Comparison of ENCODE assay signal across 2 cellular contexts in the genomic region with DNA sequence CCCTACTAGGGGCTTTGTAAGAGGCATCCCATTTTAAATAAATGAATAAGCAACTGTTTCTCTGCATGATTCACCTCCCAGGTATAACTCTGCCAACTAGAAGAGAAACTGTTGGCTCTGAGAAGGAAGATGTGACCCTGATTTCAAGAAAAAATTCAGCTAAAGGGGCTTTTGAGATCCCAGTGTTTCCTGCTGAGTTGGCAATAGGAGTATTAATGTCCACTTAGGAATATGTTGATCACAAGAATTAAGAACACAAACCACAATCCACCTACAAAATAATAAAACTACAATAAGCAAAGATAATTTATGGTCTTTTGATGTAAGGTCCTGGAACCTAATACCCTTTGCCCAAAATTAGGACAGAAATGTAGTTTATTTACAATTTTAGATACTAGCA.
TF ChIP-seq lines count a peak whose summit lies in the region.

No MANE protein-coding gene starts in this region.

TF ChIP-seq in HepG2, 621 proteins besides CTCF, POLR2A, EP300 and RAD21:
- TF ChIP-seq MAFK (conservative IDR thresholded peaks at IDR 0.05 in 1 of 2, IDR thresholded peaks at IDR 0.05 in 1 of 2; ENCODE audit: low read length in 2 of 2) (peak; percentile 10 to 61; a peak in 2 of 4 replicates), MAFF (IDR thresholded peaks at IDR 0.05; ENCODE audit: low read depth, low read length) (0 out of 2 replicates have a peak, but pooled peaks have one; percentile 14), ZNF317 (CRISPR knock-in tag; IDR thresholded peaks at IDR 0.05) (no peak)

TF ChIP-seq in K562, 482 proteins besides CTCF, POLR2A, EP300 and RAD21 (continued from another document):
- 0 out of 2 replicates have a peak, but pooled peaks have one; percentile 10 for TF ChIP-seq ZNF316 (IDR thresholded peaks at IDR 0.05)
- no peak for TF ChIP-seq ELF2 (CRISPR knock-in tag; IDR thresholded peaks at IDR 0.05)
TF ChIP-seq in K562: peak in this region for 1.
